ENCODE assay signal across 19 cellular contexts in the genomic region with DNA sequence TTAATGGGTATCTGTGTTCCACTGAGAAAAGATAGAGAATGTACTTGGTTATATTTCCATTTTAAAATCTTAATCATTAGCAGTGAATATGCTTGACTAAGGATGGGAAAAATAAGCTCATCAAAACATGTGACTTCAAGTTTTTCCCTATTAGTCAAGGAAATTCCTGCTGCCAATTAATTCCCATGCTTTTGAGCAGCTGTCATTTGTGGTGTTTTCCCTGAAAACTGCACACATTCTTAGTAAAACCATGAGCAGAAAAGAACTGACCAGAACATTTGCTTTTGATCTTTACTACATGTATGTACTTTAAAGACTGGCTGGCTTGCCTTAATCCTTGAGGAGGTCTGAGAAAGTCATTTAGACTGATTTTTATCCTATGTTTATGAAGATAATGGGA.
DNase-seq lines count a peak whose midpoint lies in the region; ATAC-seq and TF ChIP-seq lines count a peak whose summit lies in the region.
"Had no signal": no experiment of that assay in that cellular context is flagged by ENCODE, and none has a peak within 500 bp of the region (broad histone marks: within the 10 kb centered on the region; RNA-seq: fewer than 3 reads in every experiment).

No MANE protein-coding gene starts in this region.

- H3K36me3 ChIP-seq in SK-N-SH (replicated peaks in 1 of 2; ENCODE audit: control insufficient read depth in 1 of 2, insufficient read depth in 2 of 2, low read length in 1 of 2) (peaks cover 0 to 22% of the 10 kb centered on the region in 2 experiments), esophagus squamous epithelium (no peaks in the 10 kb centered on the region), upper lobe of right lung (no peaks in the 10 kb centered on the region), MG63 (peaks cover 10% of the 10 kb centered on the region), neural progenitor cell (no peaks in the 10 kb centered on the region)
- H3K36me3 ChIP-seq in CD8-positive, alpha-beta T cell (ENCODE audit: insufficient read depth, low read length) = no peaks in the 10 kb centered on the region

- no peak for TF ChIP-seq CTCF in SK-N-SH (IDR thresholded peaks at IDR 0.05)
- TF ChIP-seq CTCF in esophagus squamous epithelium (IDR thresholded peaks at IDR 0.05) = no peak
- no peak for TF ChIP-seq CTCF in nephron (IDR thresholded peaks at IDR 0.05; ENCODE audit: unreplicated experiment in 3 of 3)
- no peak for TF ChIP-seq CTCF in upper lobe of right lung (IDR thresholded peaks at IDR 0.05)
- TF ChIP-seq CTCF in neural progenitor cell (IDR thresholded peaks at IDR 0.05) = no peak
- no peak for TF ChIP-seq CTCF in CD8-positive, alpha-beta T cell (IDR thresholded peaks at IDR 0.05)

- no peak overlapping the region for H3K4me3 ChIP-seq in SK-N-SH (ENCODE audit: low read depth in 2 of 2, low read length in 1 of 2)
- H3K4me3 ChIP-seq in esophagus squamous epithelium = no peak overlapping the region
- no peak overlapping the region for H3K4me3 ChIP-seq in upper lobe of right lung
- no peak overlapping the region for H3K4me3 ChIP-seq in MG63
- no peak overlapping the region for H3K4me3 ChIP-seq in neural progenitor cell
- H3K4me3 ChIP-seq in CD8-positive, alpha-beta T cell (ENCODE audit: low read depth, low read length) = no peak overlapping the region

- ATAC-seq in SK-N-SH treated with all-trans-retinoic acid at 6 μM for 48 hours = no peak; the same call in 2 of the 3 replicates
- no peak for ATAC-seq in upper lobe of right lung
- no peak for ATAC-seq in CD8-positive, alpha-beta T cell
- ATAC-seq: left lobe of liver had no signal

- H3K27me3 Mint-ChIP-seq in nephron (ENCODE audit: low read depth) (no peaks in the 10 kb centered on the region), neural progenitor cell (ENCODE audit: insufficient read depth, low read depth) (peaks cover 7% of the 10 kb centered on the region)
- H3K27me3 Mint-ChIP-seq in CD8-positive, alpha-beta T cell (ENCODE audit: low read depth) = no peaks in the 10 kb centered on the region
- H3K27me3 Mint-ChIP-seq: activated B cell treated with CpG ODN at 0.5 μM for 24 hours; activated T-cell treated with anti-CD3 and anti-CD28 coated beads, Interleukin-2, amount 50 U/mL, for 24 hours had no signal

- TF ChIP-seq EP300 in SK-N-SH (IDR thresholded peaks at IDR 0.05; ENCODE audit: borderline replicate concordance in 1 of 2, low read depth in 1 of 2, low read length in 1 of 2) = no peak

- H3K4me2 ChIP-seq in SK-N-SH (no peak overlapping the region), neural progenitor cell (no peak overlapping the region)

- DNase-seq in SK-N-SH (no peak), esophagus squamous epithelium (lab: John Stamatoyannopoulos, UW) (no peak), upper lobe of right lung (no peak), MG63 (no peak), neural progenitor cell (ENCODE audit: low spot score) (no peak)
- DNase-seq in CD8-positive, alpha-beta T cell = no peak
- DNase-seq: activated B cell treated with CpG ODN at 0.5 μM for 24 hours; activated T-cell treated with anti-CD3 and anti-CD28 coated beads, Interleukin-2, amount 50 U/mL, for 24 hours; aorta; erythroblast; NCI-H1105 treated with DMSO at 0.1 percent for 48 hours; NCI-H524 treated with DMSO at 0.1 percent for 48 hours; SHP77 treated with DMSO at 0.1 percent for 48 hours; stimulated activated CD4-positive, alpha-beta T cell treated with anti-CD3 and anti-CD28 coated beads, Interleukin-4, amount 100 ng/mL, for 24 hours; stimulated activated naive CD8-positive, alpha-beta T cell treated with anti-CD3 and anti-CD28 coated beads, Interleukin-15, Interleukin-2, amounts not matched to agents 100 U/mL and 50 U/mL, for 24 hours had no signal

- intact Hi-C loops in esophagus squamous epithelium (cut with DNase I) = no loop called here
- intact Hi-C loops in upper lobe of right lung (cut with DNase I) = no loop called here
- intact Hi-C loops in CD8-positive, alpha-beta T cell (cut with DNase I, micrococcal nuclease) = no loop called here

- no peaks in the 10 kb centered on the region for H4K20me1 ChIP-seq in SK-N-SH (ENCODE audit: insufficient read depth)
- no peaks in the 10 kb centered on the region for H4K20me1 ChIP-seq in neural progenitor cell (ENCODE audit: low read depth)

- no peaks in the 10 kb centered on the region for H3K79me2 ChIP-seq in SK-N-SH (ENCODE audit: insufficient read depth)
- H3K79me2 ChIP-seq in neural progenitor cell (ENCODE audit: low read depth) = no peaks in the 10 kb centered on the region

- peaks cover 22% of the 10 kb centered on the region for H3K36me3 Mint-ChIP-seq in nephron (ENCODE audit: low read depth)
- peaks cover 14% of the 10 kb centered on the region for H3K36me3 Mint-ChIP-seq in neural progenitor cell
- H3K36me3 Mint-ChIP-seq in CD8-positive, alpha-beta T cell = peaks cover 37% of the 10 kb centered on the region

- CTCF ChIA-PET in SK-N-SH (lab: Yijun Ruan, JAX) = interaction anchor here (0.7 to 1.3 kb wide), 4 partner anchors 12 to 1430 kb away, joined by 3 to 4 read pairs (median 3); no protein-coding TSS in a partner anchor
- CTCF ChIA-PET in CD8-positive, alpha-beta T cell (lab: Charles Lee) = interaction anchor here (1.2 kb wide), 1 partner anchor 330 kb away, joined by 3 read pairs; no protein-coding TSS in a partner anchor

- H3K9ac ChIP-seq in SK-N-SH (no peak overlapping the region), neural progenitor cell (no peak overlapping the region)

- no peak for TF ChIP-seq POLR2A in esophagus squamous epithelium (IDR thresholded peaks at IDR 0.05)

- H3F3A ChIP-seq in SK-N-SH (replicated peaks; ENCODE audit: insufficient read depth) = peaks cover 15% of the 10 kb centered on the region
- no peaks in the 10 kb centered on the region for H3F3A ChIP-seq in neural progenitor cell (ENCODE audit: low read depth)

- H3K4me1 ChIP-seq in SK-N-SH (ENCODE audit: control insufficient read depth in 1 of 2, insufficient read depth in 2 of 2, low read depth in 1 of 2, low read length in 1 of 2) (peaks cover 12 to 25% of the 10 kb centered on the region in 2 experiments; a peak in 3 of 4 replicates), esophagus squamous epithelium (peaks cover 28 to 93% (median 80%) of the 10 kb centered on the region in 3 donors), upper lobe of right lung (peaks cover 38% of the 10 kb centered on the region), neural progenitor cell (peaks cover 3% of the 10 kb centered on the region)
- H3K4me1 ChIP-seq in CD8-positive, alpha-beta T cell (ENCODE audit: insufficient read depth, low read length) = no peaks in the 10 kb centered on the region

- H3K4me3 Mint-ChIP-seq in nephron (no peak overlapping the region), neural progenitor cell (no peak overlapping the region)
- no peak overlapping the region for H3K4me3 Mint-ChIP-seq in CD8-positive, alpha-beta T cell
- H3K4me3 Mint-ChIP-seq: activated B cell treated with CpG ODN at 0.5 μM for 24 hours; activated T-cell treated with anti-CD3 and anti-CD28 coated beads, Interleukin-2, amount 50 U/mL, for 24 hours had no signal

- H3K9me2 ChIP-seq in SK-N-SH = no peaks in the 10 kb centered on the region

- H3K27ac Mint-ChIP-seq in nephron (peak overlapping the region in 2 of 3 experiments; percentile 50 to 51), neural progenitor cell (no peak overlapping the region)
- H3K27ac Mint-ChIP-seq in CD8-positive, alpha-beta T cell = no peak overlapping the region
- H3K27ac Mint-ChIP-seq: activated B cell treated with CpG ODN at 0.5 μM for 24 hours; activated T-cell treated with anti-CD3 and anti-CD28 coated beads, Interleukin-2, amount 50 U/mL, for 24 hours had no signal

- H3K27me3 ChIP-seq in SK-N-SH (ENCODE audit: insufficient read depth) = no peaks in the 10 kb centered on the region
- H3K27me3 ChIP-seq in esophagus squamous epithelium = no peaks in the 10 kb centered on the region
- H3K27me3 ChIP-seq in upper lobe of right lung = no peaks in the 10 kb centered on the region
- H3K27me3 ChIP-seq in MG63 = no peaks in the 10 kb centered on the region
- H3K27me3 ChIP-seq in neural progenitor cell = no peaks in the 10 kb centered on the region
- no peaks in the 10 kb centered on the region for H3K27me3 ChIP-seq in CD8-positive, alpha-beta T cell (ENCODE audit: insufficient read depth, low read length)

- TF ChIP-seq RAD21 in SK-N-SH (IDR thresholded peaks at IDR 0.05; ENCODE audit: low read length) = no peak

- H3K9me3 ChIP-seq in SK-N-SH (no peaks in the 10 kb centered on the region), esophagus squamous epithelium (no peaks in the 10 kb centered on the region), upper lobe of right lung (no peaks in the 10 kb centered on the region), MG63 (no peaks in the 10 kb centered on the region), neural progenitor cell (ENCODE audit: low read depth) (no peaks in the 10 kb centered on the region)
- no peaks in the 10 kb centered on the region for H3K9me3 ChIP-seq in CD8-positive, alpha-beta T cell (ENCODE audit: low read length)

- H3K4me1 Mint-ChIP-seq in nephron = peaks cover 65% of the 10 kb centered on the region
- peaks cover 33% of the 10 kb centered on the region for H3K4me1 Mint-ChIP-seq in neural progenitor cell
- H3K4me1 Mint-ChIP-seq in CD8-positive, alpha-beta T cell (ENCODE audit: low read depth) = no peaks in the 10 kb centered on the region

- POLR2A ChIA-PET in SK-N-SH (lab: Yijun Ruan, JAX) = no interaction called here
- POLR2A ChIA-PET in CD8-positive, alpha-beta T cell (lab: Charles Lee) = no interaction called here

- H2AFZ ChIP-seq in SK-N-SH (ENCODE audit: low read depth) = no peak overlapping the region
- H2AFZ ChIP-seq in neural progenitor cell (replicated peaks) = no peak overlapping the region

- no peaks in the 10 kb centered on the region for H3K9me3 Mint-ChIP-seq in nephron
- no peaks in the 10 kb centered on the region for H3K9me3 Mint-ChIP-seq in neural progenitor cell
- H3K9me3 Mint-ChIP-seq in CD8-positive, alpha-beta T cell = no peaks in the 10 kb centered on the region
- H3K9me3 Mint-ChIP-seq: activated B cell treated with CpG ODN at 0.5 μM for 24 hours; activated T-cell treated with anti-CD3 and anti-CD28 coated beads, Interleukin-2, amount 50 U/mL, for 24 hours had no signal

- H3K27ac ChIP-seq in SK-N-SH (ENCODE audit: low read depth in 2 of 2, low read length in 1 of 2) (peak overlapping the region; percentile 60 to 70), esophagus squamous epithelium (peak overlapping the region; percentile 57 to 89 (median 86)), upper lobe of right lung (peak overlapping the region; percentile 8), neural progenitor cell (no peak overlapping the region)
- no peak overlapping the region for H3K27ac ChIP-seq in CD8-positive, alpha-beta T cell (ENCODE audit: low read depth, low read length)
- H3K27ac ChIP-seq: 22Rv1 had no signal

TF ChIP-seq in SK-N-SH, 30 proteins besides CTCF, POLR2A, EP300 and RAD21 (continues in another document):
- TF ChIP-seq FOSL2 (IDR thresholded peaks at IDR 0.05; ENCODE audit: borderline replicate concordance, low read depth) (no peak), FOXM1 (IDR thresholded peaks at IDR 0.05; ENCODE audit: low read depth) (no peak), RCOR1 (IDR thresholded peaks at IDR 0.05; ENCODE audit: low read length) (no peak)

TF ChIP-seq in SK-N-SH treated with all-trans-retinoic acid at 6 μM for 48 hours, 23 proteins besides CTCF, POLR2A, EP300 and RAD21 (continues in another document):
- TF ChIP-seq CSDC2 (CRISPR knock-in tag; IDR thresholded peaks at IDR 0.05) (no peak), TCF4 (CRISPR knock-in tag; IDR thresholded peaks at IDR 0.05; ENCODE audit: borderline replicate concordance) (no peak), ZNF8 (CRISPR knock-in tag; IDR thresholded peaks at IDR 0.05) (no peak)

Comparison
In these comparisons a context has a peak if more than half of its experiments do, and no peak if none do; other contexts are left out.
1. H3K27ac ChIP-seq: peak in SK-N-SH (2 of 2), esophagus squamous epithelium (4 of 4) and upper lobe of right lung (single experiment); none in neural progenitor cell (single experiment) and CD8-positive, alpha-beta T cell (single experiment).
2. H3K27ac Mint-ChIP-seq: peak in nephron (2 of 3); none in neural progenitor cell (single experiment) and CD8-positive, alpha-beta T cell (single experiment).